21 cellular contexts compared by ENCODE assay signal in the genomic region with DNA sequence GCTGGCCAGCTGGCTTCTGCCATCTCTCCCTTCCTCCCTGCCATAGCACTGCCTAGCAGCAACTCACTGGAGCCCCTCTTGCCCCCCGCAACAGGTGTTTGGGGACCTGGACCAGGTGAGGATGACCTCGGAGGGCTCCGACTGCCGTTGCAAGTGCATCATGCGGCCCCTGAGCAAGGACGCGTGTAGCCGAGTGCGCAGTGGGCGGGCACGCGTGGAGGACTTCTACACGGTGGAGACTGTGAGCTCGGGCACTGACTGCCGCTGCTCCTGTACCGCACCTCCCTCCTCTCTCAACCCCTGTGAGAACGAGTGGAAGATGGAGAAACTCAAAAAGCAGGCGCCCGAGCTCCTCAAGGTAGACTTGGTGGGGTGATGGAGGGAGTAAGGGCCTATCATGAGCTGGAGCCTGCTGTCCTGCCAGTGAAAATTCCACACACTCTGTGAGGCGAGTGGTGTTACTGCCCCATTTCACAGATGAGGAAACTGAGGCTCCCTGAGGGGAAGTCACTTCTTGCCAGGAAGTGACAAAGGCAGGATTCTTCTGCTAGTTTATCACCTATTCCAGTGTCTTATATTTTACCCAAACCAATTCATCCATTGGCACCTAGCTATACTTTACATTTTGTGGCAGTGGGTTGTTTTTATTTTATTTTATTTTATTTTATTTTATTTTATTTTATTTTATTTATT. TPM values are rescaled to one million over a fixed set of nuclear protein-coding genes. Genes with fewer than 3 reads are reported as not detected.
DNase-seq lines count a peak whose midpoint lies in the region; ATAC-seq and TF ChIP-seq lines count a peak whose summit lies in the region.
"Had no signal": no experiment of that assay in that cellular context is flagged by ENCODE, and none has a peak within 500 bp of the region (broad histone marks: within the 10 kb centered on the region; RNA-seq: fewer than 3 reads in every experiment).

No MANE protein-coding gene starts in this region.

- no peaks in the 10 kb centered on the region for H3K36me3 Mint-ChIP-seq in activated CD8-positive, alpha-beta T cell treated with anti-CD3 and anti-CD28 coated beads, Interleukin-2, amount 10 ng/mL, durations not matched to agents 7 days and 5 days (ENCODE audit: low read depth)
- no peaks in the 10 kb centered on the region for H3K36me3 Mint-ChIP-seq in activated naive CD8-positive, alpha-beta T cell treated with anti-CD3 and anti-CD28 coated beads, Interleukin-2, amount 50 U/mL, for 24 hours (ENCODE audit: low read depth)
- H3K36me3 Mint-ChIP-seq: activated naive CD4-positive, alpha-beta T cell treated with anti-CD3 and anti-CD28 coated beads, Interleukin-2, amount 50 U/mL, for 24 hours; neural progenitor cell had no signal

- intact Hi-C loops in left cardiac atrium (cut with DNase I), result no loop called here
- intact Hi-C loops in sciatic nerve (cut with DNase I), result no loop called here

- H3K36me3 ChIP-seq in right atrium auricular region, result no peaks in the 10 kb centered on the region
- H3K36me3 ChIP-seq: left lung, neural progenitor cell had no signal

- POLR2A ChIA-PET in activated CD8-positive, alpha-beta T cell treated with anti-CD3 and anti-CD28 coated beads, Interleukin-2, amount 10 ng/mL, durations not matched to agents 7 days and 5 days (lab: Charles Lee), result no interaction called here
- POLR2A ChIA-PET in GM10248 (lab: Yijun Ruan, JAX), result no interaction called here

- DNase-seq in right atrium auricular region (ENCODE audit: low spot score) (peak; percentile 55), left cardiac atrium (no peak), islet precursor cell (peak; percentile 29), sciatic nerve (ENCODE audit: low spot score) (peak; percentile 55), DMS53 (lab: John Stamatoyannopoulos, UW) (no peak), GM10248 (ENCODE audit: extremely low spot score) (no peak)
- DNase-seq in activated CD8-positive, alpha-beta T cell treated with anti-CD3 and anti-CD28 coated beads, Interleukin-2, amount 10 ng/mL, durations not matched to agents 7 days and 5 days, result no peak
- no peak for DNase-seq in activated naive CD8-positive, alpha-beta T cell treated with anti-CD3 and anti-CD28 coated beads, Interleukin-2, amount 50 U/mL, for 24 hours
- DNase-seq: activated CD4-positive, alpha-beta T cell treated with anti-CD3 and anti-CD28 coated beads, Interleukin-2, amount 50 U/mL, for 1 hour; activated T-cell treated with anti-CD3 and anti-CD28 coated beads, Interleukin-2, amount 50 U/mL, for 24 hours; DMS 273 treated with DMSO at 0.1 percent for 48 hours; glutamatergic neuron; left lung; mucosa of descending colon; NCI-H2029 treated with DMSO at 0.1 percent for 48 hours; NCI-H345; PC-3; substantia nigra had no signal

- H3K27me3 ChIP-seq in right atrium auricular region, result no peaks in the 10 kb centered on the region
- H3K27me3 ChIP-seq: left lung, neural progenitor cell had no signal

- peaks cover 7% of the 10 kb centered on the region for H3K27me3 Mint-ChIP-seq in activated CD8-positive, alpha-beta T cell treated with anti-CD3 and anti-CD28 coated beads, Interleukin-2, amount 10 ng/mL, durations not matched to agents 7 days and 5 days (ENCODE audit: low read depth)
- H3K27me3 Mint-ChIP-seq in activated naive CD8-positive, alpha-beta T cell treated with anti-CD3 and anti-CD28 coated beads, Interleukin-2, amount 50 U/mL, for 24 hours, result no peaks in the 10 kb centered on the region
- H3K27me3 Mint-ChIP-seq: activated naive CD4-positive, alpha-beta T cell treated with anti-CD3 and anti-CD28 coated beads, Interleukin-2, amount 50 U/mL, for 24 hours had no signal

- no peak for ATAC-seq in left cardiac atrium
- ATAC-seq in sciatic nerve, result no peak
- ATAC-seq in activated CD8-positive, alpha-beta T cell treated with anti-CD3 and anti-CD28 coated beads, Interleukin-2, amount 10 ng/mL, durations not matched to agents 7 days and 5 days, result no peak
- no peak for ATAC-seq in activated naive CD8-positive, alpha-beta T cell treated with anti-CD3 and anti-CD28 coated beads, Interleukin-2, amount 50 U/mL, for 24 hours
- ATAC-seq: left lung, mucosa of descending colon, PC-3 had no signal

- CTCF ChIA-PET in activated CD8-positive, alpha-beta T cell treated with anti-CD3 and anti-CD28 coated beads, Interleukin-2, amount 10 ng/mL, durations not matched to agents 7 days and 5 days (lab: Charles Lee), result interaction anchor here (0.8 to 1.3 kb wide), 2 partner anchors 63 to 65 kb away, joined by 3 to 4 read pairs; no protein-coding TSS in a partner anchor
- CTCF ChIA-PET in GM10248 (lab: Yijun Ruan, JAX), result interaction anchor here (1.4 to 8.1 kb wide), 4 partner anchors 9 to 66 kb away, joined by 3 to 79 read pairs (median 9); partner anchors contain the start of genes NR6A1, OLFML2A and WDR38

- H3K9me3 Mint-ChIP-seq in activated CD8-positive, alpha-beta T cell treated with anti-CD3 and anti-CD28 coated beads, Interleukin-2, amount 10 ng/mL, durations not matched to agents 7 days and 5 days (ENCODE audit: insufficient read depth), result no peaks in the 10 kb centered on the region
- no peaks in the 10 kb centered on the region for H3K9me3 Mint-ChIP-seq in activated naive CD8-positive, alpha-beta T cell treated with anti-CD3 and anti-CD28 coated beads, Interleukin-2, amount 50 U/mL, for 24 hours
- H3K9me3 Mint-ChIP-seq: activated naive CD4-positive, alpha-beta T cell treated with anti-CD3 and anti-CD28 coated beads, Interleukin-2, amount 50 U/mL, for 24 hours; activated T-cell treated with anti-CD3 and anti-CD28 coated beads, Interleukin-2, amount 50 U/mL, for 24 hours; neural progenitor cell had no signal

- no peaks in the 10 kb centered on the region for H3K9me3 ChIP-seq in right atrium auricular region
- H3K9me3 ChIP-seq: left lung, mucosa of descending colon had no signal

- H3K4me1 ChIP-seq in right atrium auricular region, result peaks cover 0 to 14% of the 10 kb centered on the region in 2 donors
- H3K4me1 ChIP-seq: neural progenitor cell had no signal

- no peak overlapping the region for H3K4me3 ChIP-seq in right atrium auricular region
- H3K4me3 ChIP-seq: left lung, mucosa of descending colon, neural progenitor cell had no signal

- no peak overlapping the region for H3K27ac Mint-ChIP-seq in activated CD8-positive, alpha-beta T cell treated with anti-CD3 and anti-CD28 coated beads, Interleukin-2, amount 10 ng/mL, durations not matched to agents 7 days and 5 days
- no peak overlapping the region for H3K27ac Mint-ChIP-seq in activated naive CD8-positive, alpha-beta T cell treated with anti-CD3 and anti-CD28 coated beads, Interleukin-2, amount 50 U/mL, for 24 hours
- H3K27ac Mint-ChIP-seq: activated naive CD4-positive, alpha-beta T cell treated with anti-CD3 and anti-CD28 coated beads, Interleukin-2, amount 50 U/mL, for 24 hours; activated T-cell treated with anti-CD3 and anti-CD28 coated beads, Interleukin-2, amount 50 U/mL, for 24 hours; neural progenitor cell had no signal

- no peak overlapping the region for H3K4me3 Mint-ChIP-seq in activated CD8-positive, alpha-beta T cell treated with anti-CD3 and anti-CD28 coated beads, Interleukin-2, amount 10 ng/mL, durations not matched to agents 7 days and 5 days
- no peak overlapping the region for H3K4me3 Mint-ChIP-seq in activated naive CD8-positive, alpha-beta T cell treated with anti-CD3 and anti-CD28 coated beads, Interleukin-2, amount 50 U/mL, for 24 hours
- H3K4me3 Mint-ChIP-seq: activated naive CD4-positive, alpha-beta T cell treated with anti-CD3 and anti-CD28 coated beads, Interleukin-2, amount 50 U/mL, for 24 hours; activated T-cell treated with anti-CD3 and anti-CD28 coated beads, Interleukin-2, amount 50 U/mL, for 24 hours; neural progenitor cell had no signal

- no peak overlapping the region for H3K27ac ChIP-seq in right atrium auricular region
- H3K27ac ChIP-seq: KMS-11, left lung, neural progenitor cell had no signal

- H3K4me1 Mint-ChIP-seq in activated CD8-positive, alpha-beta T cell treated with anti-CD3 and anti-CD28 coated beads, Interleukin-2, amount 10 ng/mL, durations not matched to agents 7 days and 5 days (ENCODE audit: low read depth), result no peaks in the 10 kb centered on the region
- H3K4me1 Mint-ChIP-seq in activated naive CD8-positive, alpha-beta T cell treated with anti-CD3 and anti-CD28 coated beads, Interleukin-2, amount 50 U/mL, for 24 hours, result no peaks in the 10 kb centered on the region
- H3K4me1 Mint-ChIP-seq: activated naive CD4-positive, alpha-beta T cell treated with anti-CD3 and anti-CD28 coated beads, Interleukin-2, amount 50 U/mL, for 24 hours; neural progenitor cell had no signal

- TF ChIP-seq CTCF in right atrium auricular region (IDR thresholded peaks at IDR 0.05), result no peak
- TF ChIP-seq CTCF in GM10248 (IDR thresholded peaks at IDR 0.05; ENCODE audit: control extremely low read depth, extremely low read depth, low read depth, missing control alignments), result no peak

RNA-seq across cellular contexts. Expression of gene OLFML2A, which starts 10.1 kb away (rescaled TPM):
- total RNA-seq in right atrium auricular region (10 to 100 TPM; 41.2 to 53.2 TPM), left cardiac atrium (10 to 100 TPM; 19.4 to 24.6 TPM), sciatic nerve (110 TPM)
- total RNA-seq in activated CD8-positive, alpha-beta T cell treated with anti-CD3 and anti-CD28 coated beads, Interleukin-2, amount 10 ng/mL, durations not matched to agents 7 days and 5 days, result not detected

RNA-seq across cellular contexts. Expression of gene NR6A1, which starts 15.9 kb away (rescaled TPM):
- total RNA-seq in right atrium auricular region, result 1 to 10 TPM; 1.9 to 2.6 TPM
- 1 to 10 TPM; 1.2 to 1.3 TPM for total RNA-seq in left cardiac atrium
- total RNA-seq in sciatic nerve, result 3.3 TPM
- total RNA-seq in activated CD8-positive, alpha-beta T cell treated with anti-CD3 and anti-CD28 coated beads, Interleukin-2, amount 10 ng/mL, durations not matched to agents 7 days and 5 days, result under 1 TPM; 0.18 to 0.26 TPM

Comparison
In these comparisons a context has a peak if more than half of its experiments do, and no peak if none do; other contexts are left out.
1. DNase-seq: peak in right atrium auricular region (single experiment), islet precursor cell (single experiment) and sciatic nerve (single experiment); none in left cardiac atrium (single experiment), activated CD8-positive, alpha-beta T cell treated with anti-CD3 and anti-CD28 coated beads, Interleukin-2, amount 10 ng/mL, durations not matched to agents 7 days and 5 days (single experiment), DMS53 (single experiment), activated naive CD8-positive, alpha-beta T cell treated with anti-CD3 and anti-CD28 coated beads, Interleukin-2, amount 50 U/mL, for 24 hours (single experiment) and GM10248 (single experiment).
2. RNA of gene OLFML2A, which starts 10.1 kb away (total RNA-seq): 110 TPM in sciatic nerve (single experiment), 41.2 to 53.2 TPM in right atrium auricular region and 19.4 to 24.6 TPM in left cardiac atrium; not detected in activated CD8-positive, alpha-beta T cell treated with anti-CD3 and anti-CD28 coated beads, Interleukin-2, amount 10 ng/mL, durations not matched to agents 7 days and 5 days; every median in the first group is over 10 times any median in the second.